8 cellular contexts compared by ENCODE assay signal in the genomic region with DNA sequence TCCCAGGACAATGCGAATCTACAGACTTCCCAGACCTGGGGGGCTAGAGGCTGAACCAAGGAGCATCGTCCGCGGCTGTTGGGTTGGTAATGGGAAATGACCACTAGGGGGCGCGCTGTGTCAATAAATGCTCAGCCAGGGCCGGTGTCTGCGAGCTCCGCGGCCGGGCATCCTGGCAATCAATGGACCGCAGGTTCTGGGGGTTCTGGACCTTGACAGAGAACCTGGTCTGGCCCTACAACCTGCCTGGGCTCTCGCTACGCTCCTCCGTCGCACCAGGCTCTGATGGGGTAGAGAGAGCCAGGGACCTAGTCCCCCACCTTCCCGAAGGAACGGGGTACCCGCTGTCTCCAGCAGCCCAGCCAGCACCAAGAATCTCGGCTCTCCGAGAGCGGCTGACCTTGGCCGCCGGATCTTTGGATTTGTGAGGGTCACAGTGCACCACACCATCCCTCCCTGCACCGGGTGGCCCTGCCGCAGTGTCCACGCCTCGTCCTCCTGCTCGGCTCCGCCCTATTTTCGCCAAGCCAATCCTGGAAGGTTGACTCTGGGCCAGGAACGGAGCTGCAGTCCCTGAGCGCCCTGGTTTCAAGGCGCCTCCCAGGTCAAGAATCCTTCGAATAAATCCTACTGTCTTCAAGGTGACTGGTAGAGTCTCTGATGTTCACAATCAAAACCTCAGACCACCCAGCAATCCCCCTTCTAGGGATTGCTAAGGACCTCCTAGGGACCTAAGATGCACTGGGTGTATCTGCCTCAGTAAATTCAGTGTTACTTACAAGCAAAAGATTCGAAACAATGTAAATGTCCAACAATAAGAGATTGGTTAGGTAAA. TPM values are rescaled to one million over a fixed set of nuclear protein-coding genes. Genes with fewer than 3 reads are reported as not detected.
DNase-seq lines count a peak whose midpoint lies in the region; ATAC-seq and TF ChIP-seq lines count a peak whose summit lies in the region.

No MANE protein-coding gene starts in this region.

- H3K4me3 ChIP-seq in HUES48 (ENCODE audit: low read depth, low read length), result peak overlapping the region; percentile 65
- peak overlapping the region; percentile 28 to 60 (median 48) for H3K4me3 ChIP-seq in Peyer's patch
- H3K4me3 ChIP-seq in fibroblast of pulmonary artery (replicated peaks; ENCODE audit: low read depth, low read length), result peak overlapping the region; percentile 65

- peaks cover 26% of the 10 kb centered on the region for H3K4me1 Mint-ChIP-seq in activated T-helper 1 cell treated with anti-CD3 and anti-CD28 coated beads, Interleukin-12 subunit alpha, Interleukin-12 subunit beta, Interleukin-2, Interleukin-4 antibody, amounts not matched to agents 30 ng/mL and 10 ng/mL and 1 ng/mL, durations not matched to agents 14 hours and 24 hours and 36 hours (ENCODE audit: low read depth)
- H3K4me1 Mint-ChIP-seq in naive thymus-derived CD8-positive, alpha-beta T cell, result peaks cover 13 to 36% (median 26%) of the 10 kb centered on the region in 4 donors
- H3K4me1 Mint-ChIP-seq in stimulated activated memory B cell treated with anti-CD40 and anti-IgM and Interleukin-4, amounts not matched to agents 10 μg/mL and 1 μg/mL and 100 μg/mL, for 72 hours, result peaks cover 16% of the 10 kb centered on the region

- ATAC-seq in GM19455 (IDR thresholded peaks at IDR 0.05; ENCODE audit: unreplicated experiment), result peak; percentile 82
- peak; percentile 74 to 84 for ATAC-seq in naive thymus-derived CD8-positive, alpha-beta T cell
- ATAC-seq in stimulated activated memory B cell treated with anti-CD40 and anti-IgM and Interleukin-4, amounts not matched to agents 10 μg/mL and 1 μg/mL and 100 μg/mL, for 72 hours, result peak; percentile 87

- intact Hi-C loops in activated T-helper 1 cell treated with anti-CD3 and anti-CD28 coated beads, Interleukin-12 subunit alpha, Interleukin-12 subunit beta, Interleukin-2, Interleukin-4 antibody, amounts not matched to agents 30 ng/mL and 10 ng/mL and 1 ng/mL, durations not matched to agents 14 hours and 24 hours and 36 hours (cut with micrococcal nuclease), result loop anchor here (1.0 to 5.0 kb wide), 10 partner anchors 72 to 461 kb away; a partner anchor contains a TSS

- TF ChIP-seq CTCF in Peyer's patch (IDR thresholded peaks at IDR 0.05), result peak; percentile 79 to 98 (median 86)
- peak; percentile 70 for TF ChIP-seq CTCF in fibroblast of pulmonary artery (IDR thresholded peaks at IDR 0.05; ENCODE audit: low read length, missing control alignments)

- H3K36me3 Mint-ChIP-seq in activated T-helper 1 cell treated with anti-CD3 and anti-CD28 coated beads, Interleukin-12 subunit alpha, Interleukin-12 subunit beta, Interleukin-2, Interleukin-4 antibody, amounts not matched to agents 30 ng/mL and 10 ng/mL and 1 ng/mL, durations not matched to agents 14 hours and 24 hours and 36 hours (ENCODE audit: low read depth), result peaks cover 7% of the 10 kb centered on the region
- H3K36me3 Mint-ChIP-seq in naive thymus-derived CD8-positive, alpha-beta T cell, result peaks cover 15 to 17% (median 15%) of the 10 kb centered on the region in 3 donors
- H3K36me3 Mint-ChIP-seq in stimulated activated memory B cell treated with anti-CD40 and anti-IgM and Interleukin-4, amounts not matched to agents 10 μg/mL and 1 μg/mL and 100 μg/mL, for 72 hours, result no peaks in the 10 kb centered on the region

- H3K9ac ChIP-seq in HUES48 (ENCODE audit: low read depth, low read length), result no peak overlapping the region

- H3K9me3 ChIP-seq in HUES48 (ENCODE audit: control insufficient read depth, insufficient read depth, low read length), result no peaks in the 10 kb centered on the region
- peaks cover 0 to 2% (median 0%) of the 10 kb centered on the region in 4 donors for H3K9me3 ChIP-seq in Peyer's patch

- H3K27me3 ChIP-seq in HUES48 (ENCODE audit: control insufficient read depth, insufficient read depth, low read length), result peaks cover 13% of the 10 kb centered on the region; the same call in 1 of the 2 replicates
- H3K27me3 ChIP-seq in Peyer's patch, result no peaks in the 10 kb centered on the region

- H3K27ac ChIP-seq in HUES48 (ENCODE audit: low read depth, low read length) (no peak overlapping the region), Peyer's patch (no peak overlapping the region)

- H3K9me3 Mint-ChIP-seq in activated T-helper 1 cell treated with anti-CD3 and anti-CD28 coated beads, Interleukin-12 subunit alpha, Interleukin-12 subunit beta, Interleukin-2, Interleukin-4 antibody, amounts not matched to agents 30 ng/mL and 10 ng/mL and 1 ng/mL, durations not matched to agents 14 hours and 24 hours and 36 hours, result peaks cover 13% of the 10 kb centered on the region
- H3K9me3 Mint-ChIP-seq in naive thymus-derived CD8-positive, alpha-beta T cell, result peaks cover 0 to 9% (median 4%) of the 10 kb centered on the region in 9 donors
- peaks cover 4% of the 10 kb centered on the region for H3K9me3 Mint-ChIP-seq in stimulated activated memory B cell treated with anti-CD40 and anti-IgM and Interleukin-4, amounts not matched to agents 10 μg/mL and 1 μg/mL and 100 μg/mL, for 72 hours

- POLR2A ChIA-PET in naive thymus-derived CD8-positive, alpha-beta T cell (lab: Charles Lee), result interaction anchor here (0.5 to 4.2 kb wide), 9 partner anchors 14 to 461 kb away, joined by 3 to 24 read pairs (median 5); a partner anchor contains a TSS

- peak overlapping the region; percentile 25 for H3K27ac Mint-ChIP-seq in activated T-helper 1 cell treated with anti-CD3 and anti-CD28 coated beads, Interleukin-12 subunit alpha, Interleukin-12 subunit beta, Interleukin-2, Interleukin-4 antibody, amounts not matched to agents 30 ng/mL and 10 ng/mL and 1 ng/mL, durations not matched to agents 14 hours and 24 hours and 36 hours
- peak overlapping the region; percentile 33 to 93 (median 82) for H3K27ac Mint-ChIP-seq in naive thymus-derived CD8-positive, alpha-beta T cell
- H3K27ac Mint-ChIP-seq in stimulated activated memory B cell treated with anti-CD40 and anti-IgM and Interleukin-4, amounts not matched to agents 10 μg/mL and 1 μg/mL and 100 μg/mL, for 72 hours, result no peak overlapping the region

- peaks cover 7% of the 10 kb centered on the region; the same call in 1 of the 2 replicates for H3K4me1 ChIP-seq in HUES48 (ENCODE audit: control insufficient read depth, insufficient read depth, low read length)
- H3K4me1 ChIP-seq in Peyer's patch, result peaks cover 0 to 20% (median 0%) of the 10 kb centered on the region in 4 donors

- H3K36me3 ChIP-seq in HUES48 (ENCODE audit: control insufficient read depth, insufficient read depth, low read length), result no peaks in the 10 kb centered on the region
- no peaks in the 10 kb centered on the region for H3K36me3 ChIP-seq in Peyer's patch

- peak overlapping the region; percentile 84 for H3K4me3 Mint-ChIP-seq in activated T-helper 1 cell treated with anti-CD3 and anti-CD28 coated beads, Interleukin-12 subunit alpha, Interleukin-12 subunit beta, Interleukin-2, Interleukin-4 antibody, amounts not matched to agents 30 ng/mL and 10 ng/mL and 1 ng/mL, durations not matched to agents 14 hours and 24 hours and 36 hours
- peak overlapping the region; percentile 85 to 93 (median 88) for H3K4me3 Mint-ChIP-seq in naive thymus-derived CD8-positive, alpha-beta T cell
- peak overlapping the region; percentile 68 for H3K4me3 Mint-ChIP-seq in stimulated activated memory B cell treated with anti-CD40 and anti-IgM and Interleukin-4, amounts not matched to agents 10 μg/mL and 1 μg/mL and 100 μg/mL, for 72 hours

- no peak for TF ChIP-seq POLR2A in Peyer's patch (IDR thresholded peaks at IDR 0.05)

- DNase-seq in C1 segment of cervical spinal cord (lab: John Stamatoyannopoulos, UW) (peak; percentile 25 to 85 (median 66)), Peyer's patch (peak; percentile 87 to 94 (median 88)), fibroblast of pulmonary artery (ENCODE audit: low read depth) (peak; percentile 74)
- DNase-seq in activated T-helper 1 cell treated with anti-CD3 and anti-CD28 coated beads, Interleukin-12 subunit alpha, Interleukin-12 subunit beta, Interleukin-2, Interleukin-4 antibody, amounts not matched to agents 30 ng/mL and 10 ng/mL and 1 ng/mL, durations not matched to agents 14 hours and 24 hours and 36 hours (ENCODE audit: low spot score), result peak; percentile 77
- DNase-seq in naive thymus-derived CD8-positive, alpha-beta T cell, result peak; percentile 69 to 92 (median 85)

- H3K27me3 Mint-ChIP-seq in activated T-helper 1 cell treated with anti-CD3 and anti-CD28 coated beads, Interleukin-12 subunit alpha, Interleukin-12 subunit beta, Interleukin-2, Interleukin-4 antibody, amounts not matched to agents 30 ng/mL and 10 ng/mL and 1 ng/mL, durations not matched to agents 14 hours and 24 hours and 36 hours (ENCODE audit: insufficient read depth), result peaks cover 23% of the 10 kb centered on the region
- H3K27me3 Mint-ChIP-seq in naive thymus-derived CD8-positive, alpha-beta T cell, result peaks cover 0 to 13% (median 9%) of the 10 kb centered on the region in 5 donors
- H3K27me3 Mint-ChIP-seq in stimulated activated memory B cell treated with anti-CD40 and anti-IgM and Interleukin-4, amounts not matched to agents 10 μg/mL and 1 μg/mL and 100 μg/mL, for 72 hours, result peaks cover 75% of the 10 kb centered on the region

RNA-seq across cellular contexts. Expression of a gene that starts 20.3 kb away (rescaled TPM):
- not detected for total RNA-seq in Peyer's patch
- not detected in 2 replicates for total RNA-seq in activated T-helper 1 cell treated with anti-CD3 and anti-CD28 coated beads, Interleukin-12 subunit alpha, Interleukin-12 subunit beta, Interleukin-2, Interleukin-4 antibody, amounts not matched to agents 30 ng/mL and 10 ng/mL and 1 ng/mL, durations not matched to agents 14 hours and 24 hours and 36 hours
- not detected for total RNA-seq in naive thymus-derived CD8-positive, alpha-beta T cell
- polyA plus RNA-seq in naive thymus-derived CD8-positive, alpha-beta T cell, result not detected

RNA-seq across cellular contexts. Expression of a gene that starts 40.3 kb away (rescaled TPM):
- 10 to 100 TPM in 3 of 4 donors, 1 to 10 TPM in 1; 5.3 to 28.1 (median 11.4) TPM for total RNA-seq in Peyer's patch
- total RNA-seq in activated T-helper 1 cell treated with anti-CD3 and anti-CD28 coated beads, Interleukin-12 subunit alpha, Interleukin-12 subunit beta, Interleukin-2, Interleukin-4 antibody, amounts not matched to agents 30 ng/mL and 10 ng/mL and 1 ng/mL, durations not matched to agents 14 hours and 24 hours and 36 hours, result not detected in 2 replicates
- total RNA-seq in naive thymus-derived CD8-positive, alpha-beta T cell, result not detected
- not detected for polyA plus RNA-seq in naive thymus-derived CD8-positive, alpha-beta T cell
